In genomic region chr5:53481354-53481886, GRCh38 we compare ENCODE assay signal across 8 cellular contexts. TPM values are rescaled to one million over a fixed set of nuclear protein-coding genes. Genes with fewer than 3 reads are reported as not detected.
A peak's percentile ranks its signal among the peaks of the same experiment; 100 is the strongest.
DNase-seq lines count a peak whose midpoint lies in the region; ATAC-seq, FAIRE-seq and TF ChIP-seq lines count a peak whose summit lies in the region.

No MANE protein-coding gene starts in this region.

- H3K9me3 ChIP-seq in mononuclear cell (ENCODE audit: low read depth, low read length), result no peaks in the 10 kb centered on the region

- H3K27me3 ChIP-seq in bronchial epithelial cell (ENCODE audit: control insufficient read depth, insufficient read depth, low read length), result no peaks in the 10 kb centered on the region
- peaks cover 70% of the 10 kb centered on the region for H3K27me3 ChIP-seq in mononuclear cell (ENCODE audit: insufficient read depth, low read length)

- peaks cover 71% of the 10 kb centered on the region for H3K27me3 Mint-ChIP-seq in stimulated activated naive CD8-positive, alpha-beta T cell treated with anti-CD3 and anti-CD28 coated beads, Interleukin-15, Interleukin-2, amounts not matched to agents 100 ng/mL and 50 ng/mL, for 24 hours

- peaks cover 34% of the 10 kb centered on the region for H3K4me1 Mint-ChIP-seq in stimulated activated naive CD8-positive, alpha-beta T cell treated with anti-CD3 and anti-CD28 coated beads, Interleukin-15, Interleukin-2, amounts not matched to agents 100 ng/mL and 50 ng/mL, for 24 hours (ENCODE audit: low read depth)

- peaks cover 3% of the 10 kb centered on the region for H3K36me3 ChIP-seq in bronchial epithelial cell (ENCODE audit: control insufficient read depth, insufficient read depth, low read length)

- peaks cover 41% of the 10 kb centered on the region for H3K4me1 ChIP-seq in mononuclear cell (ENCODE audit: insufficient read depth, low read length)

- H3K27ac ChIP-seq in caudate nucleus (ENCODE audit: low read depth, low read length), result no peak overlapping the region

- H3K4me3 ChIP-seq in bronchial epithelial cell (ENCODE audit: low read depth, low read length) (peak overlapping the region; percentile 55), mononuclear cell (ENCODE audit: low read length) (peak overlapping the region; percentile 43)

- peak overlapping the region; percentile 84 for H3K4me3 Mint-ChIP-seq in stimulated activated naive CD8-positive, alpha-beta T cell treated with anti-CD3 and anti-CD28 coated beads, Interleukin-15, Interleukin-2, amounts not matched to agents 100 ng/mL and 50 ng/mL, for 24 hours

- no peak for ATAC-seq in stimulated activated naive CD8-positive, alpha-beta T cell treated with anti-CD3 and anti-CD28 coated beads, Interleukin-15, Interleukin-2, amounts not matched to agents 100 U/mL and 50 U/mL, for 24 hours

- H3K36me3 Mint-ChIP-seq in stimulated activated naive CD8-positive, alpha-beta T cell treated with anti-CD3 and anti-CD28 coated beads, Interleukin-15, Interleukin-2, amounts not matched to agents 100 ng/mL and 50 ng/mL, for 24 hours (ENCODE audit: low read depth), result no peaks in the 10 kb centered on the region

- FAIRE-seq in bronchial epithelial cell (lab: Jason Lieb, UNC), result no peak
- no peak for FAIRE-seq in GM19239 (lab: Jason Lieb, UNC)

- no peak for TF ChIP-seq CTCF in bronchial epithelial cell (IDR thresholded peaks at IDR 0.05; ENCODE audit: insufficient read depth, low read length, severe bottlenecking)

- no peak for DNase-seq in stimulated activated naive CD8-positive, alpha-beta T cell treated with anti-CD3 and anti-CD28 coated beads, Interleukin-15, Interleukin-2, amounts not matched to agents 100 U/mL and 50 U/mL, for 24 hours
- DNase-seq in bronchial epithelial cell (ENCODE audit: low read depth) (no peak), GM19239 (ENCODE audit: insufficient read length, low spot score) (no peak), caudate nucleus (lab: John Stamatoyannopoulos, UW) (no peak), HuH-7.5 (ENCODE audit: low spot score) (no peak), NCI-H526 treated with DMSO at 0.1 percent for 48 hours (lab: John Stamatoyannopoulos, UW) (no peak)

- H3K27ac Mint-ChIP-seq in stimulated activated naive CD8-positive, alpha-beta T cell treated with anti-CD3 and anti-CD28 coated beads, Interleukin-15, Interleukin-2, amounts not matched to agents 100 ng/mL and 50 ng/mL, for 24 hours, result no peak overlapping the region

- no peaks in the 10 kb centered on the region for H3K9me3 Mint-ChIP-seq in stimulated activated naive CD8-positive, alpha-beta T cell treated with anti-CD3 and anti-CD28 coated beads, Interleukin-15, Interleukin-2, amounts not matched to agents 100 ng/mL and 50 ng/mL, for 24 hours

RNA-seq across cellular contexts. Expression of gene FST, which starts 1.0 kb away (rescaled TPM):
- 12.8 and 85.0 TPM in 2 replicates for total RNA-seq in bronchial epithelial cell
- 0.84 TPM for total RNA-seq in mononuclear cell
